Comparison of ENCODE assay signal across 11 cellular contexts in the genomic region with DNA sequence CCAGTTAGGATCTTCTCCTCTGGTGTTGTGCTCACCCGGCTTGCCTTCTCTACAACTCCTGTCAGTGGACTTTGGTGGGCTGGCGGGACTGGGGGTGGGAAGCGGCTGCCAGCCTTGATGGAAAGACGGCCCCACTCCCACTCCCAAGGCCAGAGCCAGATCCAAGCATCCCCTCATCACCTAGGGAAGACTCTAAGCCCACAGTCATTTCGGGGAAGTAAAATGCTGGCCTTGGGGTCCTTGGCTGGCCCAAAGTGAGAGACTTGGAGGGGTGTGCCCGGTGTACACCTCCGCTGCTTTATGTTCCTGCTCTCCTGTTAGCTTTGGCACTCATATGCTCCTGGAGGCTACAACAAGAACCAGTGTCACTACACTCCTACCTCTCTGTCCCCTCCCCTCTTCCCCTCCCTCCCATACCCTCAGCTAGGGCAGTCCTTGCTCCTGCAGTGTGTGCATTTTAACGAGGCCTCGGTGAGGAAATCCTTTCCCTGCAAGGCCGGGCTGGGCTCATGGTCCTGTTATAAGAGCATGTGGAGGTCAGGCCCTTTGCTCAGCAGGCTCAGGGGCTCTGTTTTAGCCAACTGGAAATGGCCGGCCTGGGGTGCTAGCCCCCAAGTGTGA. TPM values are rescaled to one million over a fixed set of nuclear protein-coding genes. Genes with fewer than 3 reads are reported as not detected.
DNase-seq lines count a peak whose midpoint lies in the region; ATAC-seq and TF ChIP-seq lines count a peak whose summit lies in the region.
"Had no signal": no experiment of that assay in that cellular context is flagged by ENCODE, and none has a peak within 500 bp of the region (broad histone marks: within the 10 kb centered on the region; RNA-seq: fewer than 3 reads in every experiment).

No MANE protein-coding gene starts in this region.

- in situ Hi-C loops in brain microvascular endothelial cell (cut with HindIII; ENCODE audit: low pct_ligation_motif_present, low sequenced_read_pairs): no loop called here

- TF ChIP-seq CTCF in right lobe of liver (IDR thresholded peaks at IDR 0.05) (no peak), brain microvascular endothelial cell (IDR thresholded peaks at IDR 0.05; ENCODE audit: low read depth, low read length, missing control alignments) (no peak), esophagus squamous epithelium (IDR thresholded peaks at IDR 0.05) (no peak)

- no peak for TF ChIP-seq POLR2A in right lobe of liver (IDR thresholded peaks at IDR 0.05)
- no peak for TF ChIP-seq POLR2A in esophagus squamous epithelium (IDR thresholded peaks at IDR 0.05)

- 26% methylated on average over 7 of the region's 11 CpGs for WGBS in right lobe of liver (ENCODE audit: insufficient coverage, low coverage, low lambda C conversion rate, missing lambda C conversion rate)
- WGBS in esophagus squamous epithelium, 2 donors: 71 to 74% methylated on average over 3 to 6 of the region's 11 CpGs

- H3K36me3 ChIP-seq in right lobe of liver (no peaks in the 10 kb centered on the region), brain microvascular endothelial cell (replicated peaks) (no peaks in the 10 kb centered on the region), esophagus squamous epithelium (no peaks in the 10 kb centered on the region)

- DNase-seq in activated naive CD8-positive, alpha-beta T cell treated with anti-CD3 and anti-CD28 coated beads for 36 hours: no peak
- no peak for DNase-seq in T-helper 2 cell treated with Interferon-gamma antibody and Interleukin-4, amounts not matched to agents 5 μg/mL and 100 μg/mL, for 36 hours (ENCODE audit: low spot score)
- peak in 2 of 3 donors; percentile 22 to 36 for DNase-seq in right lobe of liver
- DNase-seq in ureter (ENCODE audit: low spot score): peak; percentile 63
- no peak for DNase-seq in brain microvascular endothelial cell
- no peak for DNase-seq in esophagus squamous epithelium (lab: John Stamatoyannopoulos, UW)
- DNase-seq: DMS153, hypothalamus, SW 1271 had no signal

- H3K27ac ChIP-seq in right lobe of liver (no peak overlapping the region), brain microvascular endothelial cell (no peak overlapping the region), esophagus squamous epithelium (no peak overlapping the region)

- no peak overlapping the region for H3K27ac Mint-ChIP-seq in activated naive CD8-positive, alpha-beta T cell
- no peak overlapping the region for H3K27ac Mint-ChIP-seq in activated naive CD8-positive, alpha-beta T cell treated with anti-CD3 and anti-CD28 coated beads for 36 hours
- peak overlapping the region; percentile 69 for H3K27ac Mint-ChIP-seq in T-helper 2 cell treated with Interferon-gamma antibody and Interleukin-4, amounts not matched to agents 5 μg/mL and 100 μg/mL, for 36 hours

- ATAC-seq in right lobe of liver: no peak
- ATAC-seq in GM18520 (IDR thresholded peaks at IDR 0.05; ENCODE audit: unreplicated experiment): no peak

- H3K4me1 Mint-ChIP-seq in activated naive CD8-positive, alpha-beta T cell (ENCODE audit: low read depth): peaks cover 22% of the 10 kb centered on the region
- H3K4me1 Mint-ChIP-seq in activated naive CD8-positive, alpha-beta T cell treated with anti-CD3 and anti-CD28 coated beads for 36 hours: peaks cover 16% of the 10 kb centered on the region
- peaks cover 8% of the 10 kb centered on the region for H3K4me1 Mint-ChIP-seq in T-helper 2 cell treated with Interferon-gamma antibody and Interleukin-4, amounts not matched to agents 5 μg/mL and 100 μg/mL, for 36 hours (ENCODE audit: low read depth)

- H3K4me1 ChIP-seq in right lobe of liver: peaks cover 0 to 13% (median 0%) of the 10 kb centered on the region in 4 donors
- H3K4me1 ChIP-seq in esophagus squamous epithelium: peaks cover 26 to 49% (median 31%) of the 10 kb centered on the region in 3 donors

- peaks cover 39% of the 10 kb centered on the region for H3K27me3 Mint-ChIP-seq in activated naive CD8-positive, alpha-beta T cell
- peaks cover 82% of the 10 kb centered on the region for H3K27me3 Mint-ChIP-seq in activated naive CD8-positive, alpha-beta T cell treated with anti-CD3 and anti-CD28 coated beads for 36 hours
- H3K27me3 Mint-ChIP-seq in T-helper 2 cell treated with Interferon-gamma antibody and Interleukin-4, amounts not matched to agents 5 μg/mL and 100 μg/mL, for 36 hours (ENCODE audit: low read depth): peaks cover 70% of the 10 kb centered on the region

- H3K27me3 ChIP-seq in right lobe of liver: peaks cover 55 to 95% of the 10 kb centered on the region in 2 donors
- peaks cover 96% of the 10 kb centered on the region for H3K27me3 ChIP-seq in brain microvascular endothelial cell (replicated peaks)
- peaks cover 46 to 100% (median 73%) of the 10 kb centered on the region in 4 donors for H3K27me3 ChIP-seq in esophagus squamous epithelium

- H3K4me3 Mint-ChIP-seq in activated naive CD8-positive, alpha-beta T cell: peak overlapping the region; percentile 71
- no peak overlapping the region for H3K4me3 Mint-ChIP-seq in activated naive CD8-positive, alpha-beta T cell treated with anti-CD3 and anti-CD28 coated beads for 36 hours
- H3K4me3 Mint-ChIP-seq in T-helper 2 cell treated with Interferon-gamma antibody and Interleukin-4, amounts not matched to agents 5 μg/mL and 100 μg/mL, for 36 hours: no peak overlapping the region

- no peaks in the 10 kb centered on the region for H3K9me3 Mint-ChIP-seq in activated naive CD8-positive, alpha-beta T cell (ENCODE audit: low read depth)
- no peaks in the 10 kb centered on the region for H3K9me3 Mint-ChIP-seq in activated naive CD8-positive, alpha-beta T cell treated with anti-CD3 and anti-CD28 coated beads for 36 hours
- H3K9me3 Mint-ChIP-seq in T-helper 2 cell treated with Interferon-gamma antibody and Interleukin-4, amounts not matched to agents 5 μg/mL and 100 μg/mL, for 36 hours: no peaks in the 10 kb centered on the region

- intact Hi-C loops in right lobe of liver (cut with DNase I) (no loop called here), esophagus squamous epithelium (cut with DNase I) (no loop called here)

- no peaks in the 10 kb centered on the region for H3K36me3 Mint-ChIP-seq in activated naive CD8-positive, alpha-beta T cell
- H3K36me3 Mint-ChIP-seq in activated naive CD8-positive, alpha-beta T cell treated with anti-CD3 and anti-CD28 coated beads for 36 hours: peaks cover 2% of the 10 kb centered on the region
- H3K36me3 Mint-ChIP-seq in T-helper 2 cell treated with Interferon-gamma antibody and Interleukin-4, amounts not matched to agents 5 μg/mL and 100 μg/mL, for 36 hours (ENCODE audit: low read depth): peaks cover 6% of the 10 kb centered on the region

- H3K9me3 ChIP-seq in right lobe of liver (no peaks in the 10 kb centered on the region), esophagus squamous epithelium (no peaks in the 10 kb centered on the region)

- H3K4me3 ChIP-seq in right lobe of liver (no peak overlapping the region), brain microvascular endothelial cell (ENCODE audit: low read depth, low read length) (no peak overlapping the region), esophagus squamous epithelium (no peak overlapping the region)

RNA-seq across cellular contexts. Expression of a gene that starts 1.0 kb away (rescaled TPM):
- not detected for total RNA-seq in activated naive CD8-positive, alpha-beta T cell treated with anti-CD3 and anti-CD28 coated beads for 36 hours
- total RNA-seq in right lobe of liver (not detected), ureter (15.3 TPM), esophagus squamous epithelium (not detected)

RNA-seq across cellular contexts. Expression of a gene that starts 9.8 kb away (rescaled TPM):
- not detected for total RNA-seq in activated naive CD8-positive, alpha-beta T cell treated with anti-CD3 and anti-CD28 coated beads for 36 hours
- total RNA-seq in right lobe of liver (under 1 TPM in 1 of 6 experiments, not detected in 5; 0.09 TPM), ureter (7.4 TPM), esophagus squamous epithelium (1 to 10 TPM in 1 of 4 donors, under 1 TPM in 1, not detected in 2; 0.57 to 1.1 TPM)

RNA-seq across cellular contexts. Expression of a gene that starts 9.9 kb away (rescaled TPM):
- under 1 TPM in 1 of 2 experiments, not detected in 1; 0.10 TPM for total RNA-seq in activated naive CD8-positive, alpha-beta T cell treated with anti-CD3 and anti-CD28 coated beads for 36 hours
- total RNA-seq in right lobe of liver: not detected
- total RNA-seq in ureter: 16.6 TPM
- not detected for total RNA-seq in esophagus squamous epithelium

RNA-seq across cellular contexts. Expression of a gene that starts 18.6 kb away (rescaled TPM):
- total RNA-seq in activated naive CD8-positive, alpha-beta T cell treated with anti-CD3 and anti-CD28 coated beads for 36 hours: not detected
- not detected for total RNA-seq in right lobe of liver
- 6.3 TPM for total RNA-seq in ureter
- under 1 TPM; 0.23 to 0.76 (median 0.48) TPM for total RNA-seq in esophagus squamous epithelium

RNA-seq across cellular contexts. Expression of a gene that starts 22.7 kb away (rescaled TPM):
- total RNA-seq in activated naive CD8-positive, alpha-beta T cell treated with anti-CD3 and anti-CD28 coated beads for 36 hours: not detected
- total RNA-seq in right lobe of liver: under 1 TPM in 4 of 6 experiments, not detected in 2; 0.17 to 0.26 (median 0.25) TPM
- 16.0 TPM for total RNA-seq in ureter
- total RNA-seq in esophagus squamous epithelium: 1 to 10 TPM; 3.6 to 8.7 (median 6.6) TPM

Comparison
In these comparisons a context has a peak if more than half of its experiments do, and no peak if none do; other contexts are left out.
1. DNase-seq: peak in right lobe of liver (2 of 3) and ureter (single experiment); none in activated naive CD8-positive, alpha-beta T cell treated with anti-CD3 and anti-CD28 coated beads for 36 hours (single experiment), T-helper 2 cell treated with Interferon-gamma antibody and Interleukin-4, amounts not matched to agents 5 μg/mL and 100 μg/mL, for 36 hours (single experiment), brain microvascular endothelial cell (single experiment) and esophagus squamous epithelium (single experiment).
2. RNA of a gene that starts 1.0 kb away (total RNA-seq): 15.3 TPM in ureter (single experiment); not detected in activated naive CD8-positive, alpha-beta T cell treated with anti-CD3 and anti-CD28 coated beads for 36 hours, not detected in right lobe of liver and not detected in esophagus squamous epithelium; every median in the first group is over 10 times any median in the second.
3. RNA of a gene that starts 9.9 kb away (total RNA-seq): 16.6 TPM in ureter (single experiment); 0.10 TPM in activated naive CD8-positive, alpha-beta T cell treated with anti-CD3 and anti-CD28 coated beads for 36 hours, not detected in right lobe of liver and not detected in esophagus squamous epithelium; every median in the first group is over 10 times any median in the second.